Comparison of ENCODE assay signal across 8 cellular contexts in the genomic region with DNA sequence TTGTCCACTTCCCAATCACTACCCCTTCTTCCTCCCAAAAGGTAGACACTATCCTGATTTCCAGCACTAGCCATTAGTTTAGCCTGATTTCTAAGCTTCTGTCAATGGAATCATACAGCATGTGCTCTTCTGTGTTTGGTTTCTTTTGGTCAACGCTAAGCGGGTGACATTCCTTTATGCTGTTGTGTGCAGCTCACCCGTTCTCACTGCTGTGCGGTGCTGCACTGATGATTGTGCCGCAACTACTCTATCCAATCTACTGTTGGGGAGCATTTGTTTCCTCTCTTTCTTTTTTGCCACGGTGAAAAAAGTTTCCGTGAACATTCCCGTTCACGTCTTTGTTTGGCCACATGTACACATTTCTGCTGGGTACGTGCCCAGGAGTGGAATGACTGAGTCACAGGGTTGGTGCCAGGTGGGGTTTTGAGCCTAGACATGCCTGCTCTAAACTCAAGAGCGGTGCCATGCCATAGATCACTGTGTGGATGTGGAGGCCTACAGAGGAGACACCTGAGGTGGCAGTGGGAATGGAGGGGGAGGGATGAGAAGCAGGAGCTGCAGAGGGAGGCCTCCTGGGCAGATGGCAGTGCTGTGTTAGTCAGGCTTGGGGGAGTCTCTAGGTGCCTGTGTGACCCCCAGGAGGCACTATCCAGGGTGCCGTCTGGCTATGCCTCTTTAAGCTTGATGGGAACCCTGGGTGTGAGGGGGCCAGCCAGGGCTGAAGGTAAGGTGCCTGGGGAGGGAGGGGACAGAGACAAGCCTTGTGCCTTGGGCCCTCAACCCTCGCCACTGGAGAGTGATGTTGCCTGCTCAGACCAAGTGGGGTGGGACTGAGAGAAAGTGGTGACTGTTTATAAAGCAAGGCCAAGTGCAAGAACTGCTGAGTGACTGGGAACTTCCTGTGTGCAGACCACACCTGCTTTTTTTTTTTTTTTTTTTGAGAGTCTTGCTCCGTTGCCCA. TPM values are rescaled to one million over a fixed set of nuclear protein-coding genes. Genes with fewer than 3 reads are reported as not detected.
DNase-seq lines count a peak whose midpoint lies in the region; ATAC-seq and TF ChIP-seq lines count a peak whose summit lies in the region.

No MANE protein-coding gene starts in this region.

- DNase-seq in GM13976 (ENCODE audit: low spot score) (peak; percentile 59), GM23338 (ENCODE audit: low spot score) (no peak), NOMO-1 treated with DMSO at 0.1 percent for 48 hours (lab: John Stamatoyannopoulos, UW; ENCODE audit: unreplicated experiment) (peak; percentile 40), iris pigment epithelial cell (ENCODE audit: low read depth) (peak; percentile 41), NCI-H1436 treated with DMSO at 0.1 percent for 48 hours (lab: John Stamatoyannopoulos, UW) (no peak), NCI-H510A (lab: John Stamatoyannopoulos, UW) (no peak), OCI-M2 (lab: John Stamatoyannopoulos, UW; ENCODE audit: unreplicated experiment) (no peak)
- DNase-seq in activated naive CD4-positive, alpha-beta T cell treated with Interleukin-2 at 50 U/mL for 16 hours, result no peak

- no peak overlapping the region for H3K4me3 Mint-ChIP-seq in GM23338

- peak overlapping the region; percentile 82 for H3K27ac ChIP-seq in GM23338 (ENCODE audit: low read depth)

- no peaks in the 10 kb centered on the region for H3K27me3 ChIP-seq in GM23338 (ENCODE audit: insufficient read depth)

- H2AFZ ChIP-seq in GM23338, result peak overlapping the region; percentile 66; the same call in 1 of the 2 replicates

- H3K36me3 ChIP-seq in GM23338 (ENCODE audit: insufficient read depth), result no peaks in the 10 kb centered on the region

- in situ Hi-C loops in GM13976 (cut with MboI; ENCODE audit: low sequenced_read_pairs, unreplicated experiment), result no loop called here

- peaks cover 8% of the 10 kb centered on the region for H3K4me1 ChIP-seq in GM23338 (ENCODE audit: insufficient read depth)

- H3K27me3 Mint-ChIP-seq in GM23338 (ENCODE audit: insufficient read depth, low read depth, poor library complexity), result peaks cover 18% of the 10 kb centered on the region

- ATAC-seq in GM23338, result no peak

- no peak for TF ChIP-seq CTCF in GM13976 (IDR thresholded peaks at IDR 0.05; ENCODE audit: borderline replicate concordance, control extremely low read depth, extremely low read depth, insufficient read depth, missing control alignments)
- 0 out of 4 replicates have a peak, but pooled peaks of 1 of the 2 experiments have one; percentile 3 for TF ChIP-seq CTCF in GM23338 (conservative IDR thresholded peaks at IDR 0.05; ENCODE audit: low read depth in 2 of 2)

- no peak overlapping the region for H3K4me3 ChIP-seq in GM23338

- H3K4me1 Mint-ChIP-seq in GM23338, result peaks cover 32% of the 10 kb centered on the region

- H4K20me1 ChIP-seq in GM23338 (replicated peaks; ENCODE audit: insufficient read depth), result no peaks in the 10 kb centered on the region

- no peaks in the 10 kb centered on the region for H3K79me2 ChIP-seq in GM23338 (replicated peaks; ENCODE audit: insufficient read depth)

- no peaks in the 10 kb centered on the region for H3K36me3 Mint-ChIP-seq in GM23338 (ENCODE audit: low read depth)

- H3K9me3 Mint-ChIP-seq in GM23338, result peaks cover 8% of the 10 kb centered on the region; the same call in 1 of the 3 replicates

- H3K4me2 ChIP-seq in GM23338, result peak overlapping the region; percentile 15

- H3K9me2 ChIP-seq in GM23338 (ENCODE audit: insufficient read depth), result no peaks in the 10 kb centered on the region; the same call in 1 of the 2 replicates

- peaks cover 8% of the 10 kb centered on the region for H3F3A ChIP-seq in GM23338 (replicated peaks; ENCODE audit: low read depth)

- peak overlapping the region; percentile 90 for H3K27ac Mint-ChIP-seq in GM23338

TF ChIP-seq in GM23338, 12 proteins besides CTCF, POLR2A, EP300 and RAD21:
- no peak for TF ChIP-seq EZH2phosphoT487 (IDR thresholded peaks at IDR 0.05; ENCODE audit: unreplicated experiment)
- TF ChIP-seq, protein P1, sequence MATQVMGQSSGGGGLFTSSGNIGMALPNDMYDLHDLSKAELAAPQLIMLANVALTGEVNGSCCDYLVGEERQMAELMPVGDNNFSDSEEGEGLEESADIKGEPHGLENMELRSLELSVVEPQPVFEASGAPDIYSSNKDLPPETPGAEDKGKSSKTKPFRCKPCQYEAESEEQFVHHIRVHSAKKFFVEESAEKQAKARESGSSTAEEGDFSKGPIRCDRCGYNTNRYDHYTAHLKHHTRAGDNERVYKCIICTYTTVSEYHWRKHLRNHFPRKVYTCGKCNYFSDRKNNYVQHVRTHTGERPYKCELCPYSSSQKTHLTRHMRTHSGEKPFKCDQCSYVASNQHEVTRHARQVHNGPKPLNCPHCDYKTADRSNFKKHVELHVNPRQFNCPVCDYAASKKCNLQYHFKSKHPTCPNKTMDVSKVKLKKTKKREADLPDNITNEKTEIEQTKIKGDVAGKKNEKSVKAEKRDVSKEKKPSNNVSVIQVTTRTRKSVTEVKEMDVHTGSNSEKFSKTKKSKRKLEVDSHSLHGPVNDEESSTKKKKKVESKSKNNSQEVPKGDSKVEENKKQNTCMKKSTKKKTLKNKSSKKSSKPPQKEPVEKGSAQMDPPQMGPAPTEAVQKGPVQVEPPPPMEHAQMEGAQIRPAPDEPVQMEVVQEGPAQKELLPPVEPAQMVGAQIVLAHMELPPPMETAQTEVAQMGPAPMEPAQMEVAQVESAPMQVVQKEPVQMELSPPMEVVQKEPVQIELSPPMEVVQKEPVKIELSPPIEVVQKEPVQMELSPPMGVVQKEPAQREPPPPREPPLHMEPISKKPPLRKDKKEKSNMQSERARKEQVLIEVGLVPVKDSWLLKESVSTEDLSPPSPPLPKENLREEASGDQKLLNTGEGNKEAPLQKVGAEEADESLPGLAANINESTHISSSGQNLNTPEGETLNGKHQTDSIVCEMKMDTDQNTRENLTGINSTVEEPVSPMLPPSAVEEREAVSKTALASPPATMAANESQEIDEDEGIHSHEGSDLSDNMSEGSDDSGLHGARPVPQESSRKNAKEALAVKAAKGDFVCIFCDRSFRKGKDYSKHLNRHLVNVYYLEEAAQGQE (IDR thresholded peaks at IDR 0.05; ENCODE audit: unreplicated experiment), result no peak
- TF ChIP-seq, protein P2, sequence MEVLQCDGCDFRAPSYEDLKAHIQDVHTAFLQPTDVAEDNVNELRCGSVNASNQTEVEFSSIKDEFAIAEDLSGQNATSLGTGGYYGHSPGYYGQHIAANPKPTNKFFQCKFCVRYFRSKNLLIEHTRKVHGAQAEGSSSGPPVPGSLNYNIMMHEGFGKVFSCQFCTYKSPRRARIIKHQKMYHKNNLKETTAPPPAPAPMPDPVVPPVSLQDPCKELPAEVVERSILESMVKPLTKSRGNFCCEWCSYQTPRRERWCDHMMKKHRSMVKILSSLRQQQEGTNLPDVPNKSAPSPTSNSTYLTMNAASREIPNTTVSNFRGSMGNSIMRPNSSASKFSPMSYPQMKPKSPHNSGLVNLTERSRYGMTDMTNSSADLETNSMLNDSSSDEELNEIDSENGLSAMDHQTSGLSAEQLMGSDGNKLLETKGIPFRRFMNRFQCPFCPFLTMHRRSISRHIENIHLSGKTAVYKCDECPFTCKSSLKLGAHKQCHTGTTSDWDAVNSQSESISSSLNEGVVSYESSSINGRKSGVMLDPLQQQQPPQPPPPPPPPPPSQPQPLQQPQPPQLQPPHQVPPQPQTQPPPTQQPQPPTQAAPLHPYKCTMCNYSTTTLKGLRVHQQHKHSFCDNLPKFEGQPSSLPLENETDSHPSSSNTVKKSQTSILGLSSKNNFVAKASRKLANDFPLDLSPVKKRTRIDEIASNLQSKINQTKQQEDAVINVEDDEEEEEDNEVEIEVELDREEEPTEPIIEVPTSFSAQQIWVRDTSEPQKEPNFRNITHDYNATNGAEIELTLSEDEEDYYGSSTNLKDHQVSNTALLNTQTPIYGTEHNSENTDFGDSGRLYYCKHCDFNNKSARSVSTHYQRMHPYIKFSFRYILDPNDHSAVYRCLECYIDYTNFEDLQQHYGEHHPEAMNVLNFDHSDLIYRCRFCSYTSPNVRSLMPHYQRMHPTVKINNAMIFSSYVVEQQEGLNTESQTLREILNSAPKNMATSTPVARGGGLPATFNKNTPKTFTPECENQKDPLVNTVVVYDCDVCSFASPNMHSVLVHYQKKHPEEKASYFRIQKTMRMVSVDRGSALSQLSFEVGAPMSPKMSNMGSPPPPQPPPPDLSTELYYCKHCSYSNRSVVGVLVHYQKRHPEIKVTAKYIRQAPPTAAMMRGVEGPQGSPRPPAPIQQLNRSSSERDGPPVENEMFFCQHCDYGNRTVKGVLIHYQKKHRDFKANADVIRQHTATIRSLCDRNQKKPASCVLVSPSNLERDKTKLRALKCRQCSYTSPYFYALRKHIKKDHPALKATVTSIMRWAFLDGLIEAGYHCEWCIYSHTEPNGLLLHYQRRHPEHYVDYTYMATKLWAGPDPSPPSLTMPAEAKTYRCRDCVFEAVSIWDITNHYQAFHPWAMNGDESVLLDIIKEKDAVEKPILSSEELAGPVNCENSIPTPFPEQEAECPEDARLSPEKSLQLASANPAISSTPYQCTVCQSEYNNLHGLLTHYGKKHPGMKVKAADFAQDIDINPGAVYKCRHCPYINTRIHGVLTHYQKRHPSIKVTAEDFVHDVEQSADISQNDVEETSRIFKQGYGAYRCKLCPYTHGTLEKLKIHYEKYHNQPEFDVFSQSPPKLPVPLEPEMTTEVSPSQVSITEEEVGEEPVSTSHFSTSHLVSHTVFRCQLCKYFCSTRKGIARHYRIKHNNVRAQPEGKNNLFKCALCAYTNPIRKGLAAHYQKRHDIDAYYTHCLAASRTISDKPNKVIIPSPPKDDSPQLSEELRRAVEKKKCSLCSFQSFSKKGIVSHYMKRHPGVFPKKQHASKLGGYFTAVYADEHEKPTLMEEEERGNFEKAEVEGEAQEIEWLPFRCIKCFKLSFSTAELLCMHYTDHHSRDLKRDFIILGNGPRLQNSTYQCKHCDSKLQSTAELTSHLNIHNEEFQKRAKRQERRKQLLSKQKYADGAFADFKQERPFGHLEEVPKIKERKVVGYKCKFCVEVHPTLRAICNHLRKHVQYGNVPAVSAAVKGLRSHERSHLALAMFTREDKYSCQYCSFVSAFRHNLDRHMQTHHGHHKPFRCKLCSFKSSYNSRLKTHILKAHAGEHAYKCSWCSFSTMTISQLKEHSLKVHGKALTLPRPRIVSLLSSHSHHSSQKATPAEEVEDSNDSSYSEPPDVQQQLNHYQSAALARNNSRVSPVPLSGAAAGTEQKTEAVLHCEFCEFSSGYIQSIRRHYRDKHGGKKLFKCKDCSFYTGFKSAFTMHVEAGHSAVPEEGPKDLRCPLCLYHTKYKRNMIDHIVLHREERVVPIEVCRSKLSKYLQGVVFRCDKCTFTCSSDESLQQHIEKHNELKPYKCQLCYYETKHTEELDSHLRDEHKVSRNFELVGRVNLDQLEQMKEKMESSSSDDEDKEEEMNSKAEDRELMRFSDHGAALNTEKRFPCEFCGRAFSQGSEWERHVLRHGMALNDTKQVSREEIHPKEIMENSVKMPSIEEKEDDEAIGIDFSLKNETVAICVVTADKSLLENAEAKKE (CRISPR knock-in tag; IDR thresholded peaks at IDR 0.05), result no peak
TF ChIP-seq in GM23338: peak in this region for 0.

RNA-seq across cellular contexts. Expression of gene ANKRD33B, which starts 11.4 kb away (rescaled TPM):
- 13.0 and 15.4 TPM in 2 replicates for total RNA-seq in GM23338 (2014; rRNA removed; shearing (Covaris generic))
- 2.7 and 2.9 TPM in 2 replicates for polyA plus RNA-seq in GM23338 (2016; fragmentation: Nextera tagmentation; extraction: Ambion mirVana)

Comparison
In these comparisons a context has a peak if more than half of its experiments do, and no peak if none do; other contexts are left out.
1. DNase-seq: peak in GM13976 (single experiment), NOMO-1 treated with DMSO at 0.1 percent for 48 hours (single experiment) and iris pigment epithelial cell (single experiment); none in GM23338 (single experiment), NCI-H1436 treated with DMSO at 0.1 percent for 48 hours (single experiment), activated naive CD4-positive, alpha-beta T cell treated with Interleukin-2 at 50 U/mL for 16 hours (single experiment), NCI-H510A (single experiment) and OCI-M2 (single experiment).